In genomic region chr7:75092892-75093249, GRCh38 we compare ENCODE assay signal across 1 cellular context.
TF ChIP-seq lines count a peak whose summit lies in the region.

No MANE protein-coding gene starts in this region.

TF ChIP-seq in K562, 482 proteins besides CTCF, POLR2A, EP300 and RAD21:
- TF ChIP-seq NFYB (IDR thresholded peaks at IDR 0.05; ENCODE audit: extremely low read depth, insufficient read length) (peak; percentile 20), HNRNPLL (IDR thresholded peaks at IDR 0.05; ENCODE audit: low read depth, low read length, poor library complexity, severe bottlenecking) (peak; percentile 78), ZBTB11 (CRISPR knock-in tag; IDR thresholded peaks at IDR 0.05) (0 out of 6 replicates have a peak, but pooled peaks of 1 of the 3 experiments have one; percentile 17), MAZ (CRISPR knock-in tag; conservative IDR thresholded peaks at IDR 0.05 in 1 of 2, IDR thresholded peaks at IDR 0.05 in 1 of 2) (peak in 1 of 2 experiments; percentile 63; a peak in 1 of 4 replicates), CREM (IDR thresholded peaks at IDR 0.05; ENCODE audit: low read depth) (peak; percentile 73), NRF1 (conservative IDR thresholded peaks at IDR 0.05 in 1 of 2, IDR thresholded peaks at IDR 0.05 in 1 of 2) (0 out of 4 replicates have a peak, but pooled peaks of 1 of the 2 experiments have one; percentile 37), ATF1 (CRISPR knock-in tag; IDR thresholded peaks at IDR 0.05) (peak; percentile 13; the same call in 1 of the 2 replicates), ATF1 (tag; IDR thresholded peaks at IDR 0.05) (peak; percentile 74; the same call in 1 of the 2 replicates), RBM25 (IDR thresholded peaks at IDR 0.05; ENCODE audit: low read depth, low read length, severe bottlenecking) (peak; percentile 32), CREB3L1 (IDR thresholded peaks at IDR 0.05; ENCODE audit: borderline replicate concordance, low read depth) (0 out of 2 replicates have a peak, but pooled peaks have one; percentile 2), POLR2G (IDR thresholded peaks at IDR 0.05; ENCODE audit: low read depth, low read length) (0 out of 2 replicates have a peak, but pooled peaks have one; percentile 11), RBFOX2 (IDR thresholded peaks at IDR 0.05; ENCODE audit: low read depth, low read length) (peak; percentile 44; the same call in 1 of the 2 replicates)
TF ChIP-seq in K562: peak in this region for 11; not testable (repeated sequence) for 471.
